ENCODE assay signal across 12 cellular contexts in genomic region chr3:55489804-55490132, GRCh38. TPM values are rescaled to one million over a fixed set of nuclear protein-coding genes. Genes with fewer than 3 reads are reported as not detected.
DNase-seq lines count a peak whose midpoint lies in the region; ATAC-seq, FAIRE-seq and TF ChIP-seq lines count a peak whose summit lies in the region.
"Had no signal": no experiment of that assay in that cellular context is flagged by ENCODE, and none has a peak within 500 bp of the region (broad histone marks: within the 10 kb centered on the region; RNA-seq: fewer than 3 reads in every experiment).

No MANE protein-coding gene starts in this region.

- H3K4me3 Mint-ChIP-seq in dendritic cell treated with granulocyte-macrophage colony-stimulating factor and Interleukin-4, amounts not matched to agents 40 ng/mL and 50 ng/mL, for 4 days: peak overlapping the region; percentile 88
- peak overlapping the region; percentile 97 for H3K4me3 Mint-ChIP-seq in mesothelial cell of epicardium

- peak overlapping the region; percentile 73 for H3K4me3 ChIP-seq in HUES64 (ENCODE audit: low read length)
- H3K4me3 ChIP-seq: K562 had no signal

- intact Hi-C loops in dendritic cell treated with granulocyte-macrophage colony-stimulating factor and Interleukin-4, amounts not matched to agents 40 ng/mL and 50 ng/mL, for 4 days (cut with micrococcal nuclease): loop anchor here (2.0 to 10.0 kb wide), 2 partner anchors 137 to 405 kb away; no protein-coding TSS in a partner anchor

- ATAC-seq in HG03571 (IDR thresholded peaks at IDR 0.05; ENCODE audit: unreplicated experiment): no peak
- no peak for ATAC-seq in HG03025 (IDR thresholded peaks at IDR 0.05; ENCODE audit: low FRiP score, unreplicated experiment)
- ATAC-seq: activated T-cell treated with anti-CD3 and anti-CD28 coated beads, Interleukin-2, amount 50 U/mL, for 72 hours; K562 had no signal

- peak overlapping the region; percentile 84 for H3K27ac Mint-ChIP-seq in dendritic cell treated with granulocyte-macrophage colony-stimulating factor and Interleukin-4, amounts not matched to agents 40 ng/mL and 50 ng/mL, for 4 days
- H3K27ac Mint-ChIP-seq in mesothelial cell of epicardium: peak overlapping the region; percentile 57
- H3K27ac Mint-ChIP-seq: activated T-cell treated with anti-CD3 and anti-CD28 coated beads, Interleukin-2, amount 50 U/mL, for 72 hours had no signal

- TF ChIP-seq POLR2A in GM12892 (IDR thresholded peaks at IDR 0.05; ENCODE audit: low read depth, low read length): no peak

- H3K27me3 Mint-ChIP-seq in dendritic cell treated with granulocyte-macrophage colony-stimulating factor and Interleukin-4, amounts not matched to agents 40 ng/mL and 50 ng/mL, for 4 days: peaks cover 51% of the 10 kb centered on the region
- H3K27me3 Mint-ChIP-seq in mesothelial cell of epicardium (ENCODE audit: low read depth): peaks cover 37% of the 10 kb centered on the region

- no peaks in the 10 kb centered on the region for H3K9me3 Mint-ChIP-seq in dendritic cell treated with granulocyte-macrophage colony-stimulating factor and Interleukin-4, amounts not matched to agents 40 ng/mL and 50 ng/mL, for 4 days
- no peaks in the 10 kb centered on the region for H3K9me3 Mint-ChIP-seq in mesothelial cell of epicardium
- H3K9me3 Mint-ChIP-seq: activated T-cell treated with anti-CD3 and anti-CD28 coated beads, Interleukin-2, amount 50 U/mL, for 72 hours had no signal

- no peak overlapping the region for H3K9ac ChIP-seq in HUES64 (ENCODE audit: low read depth, low read length)

- no peak for FAIRE-seq in GM12892 (lab: Jason Lieb, UNC)
- FAIRE-seq: K562 had no signal

- peaks cover 39% of the 10 kb centered on the region for H3K36me3 Mint-ChIP-seq in dendritic cell treated with granulocyte-macrophage colony-stimulating factor and Interleukin-4, amounts not matched to agents 40 ng/mL and 50 ng/mL, for 4 days (ENCODE audit: low read depth)
- no peaks in the 10 kb centered on the region for H3K36me3 Mint-ChIP-seq in mesothelial cell of epicardium

- H3K4me1 ChIP-seq in HUES64 (ENCODE audit: insufficient read depth, low read length): peaks cover 9% of the 10 kb centered on the region

- no peak for TF ChIP-seq CTCF in mesothelial cell of epicardium (IDR thresholded peaks at IDR 0.05; ENCODE audit: unreplicated experiment)

- H3K9me3 ChIP-seq in HUES64 (ENCODE audit: insufficient read depth, low read depth, low read length): no peaks in the 10 kb centered on the region

- no peaks in the 10 kb centered on the region for H3K36me3 ChIP-seq in HUES64 (ENCODE audit: insufficient read depth, low read length)

- peaks cover 33% of the 10 kb centered on the region for H3K4me1 Mint-ChIP-seq in dendritic cell treated with granulocyte-macrophage colony-stimulating factor and Interleukin-4, amounts not matched to agents 40 ng/mL and 50 ng/mL, for 4 days (ENCODE audit: low read depth)
- peaks cover 44% of the 10 kb centered on the region for H3K4me1 Mint-ChIP-seq in mesothelial cell of epicardium

- no peak overlapping the region for H3K27ac ChIP-seq in HUES64 (ENCODE audit: low read depth, low read length)
- H3K27ac ChIP-seq: coronary artery had no signal

- peaks cover 70% of the 10 kb centered on the region for H3K27me3 ChIP-seq in HUES64 (ENCODE audit: insufficient read depth, low read length)

- DNase-seq in A172 (ENCODE audit: low spot score) (peak; percentile 35), mesothelial cell of epicardium (ENCODE audit: low spot score in 2 of 2, unreplicated experiment in 2 of 2) (no peak), GM12892 (ENCODE audit: insufficient read length) (no peak), DMS79 (lab: John Stamatoyannopoulos, UW) (no peak)
- DNase-seq: activated T-cell treated with anti-CD3 and anti-CD28 coated beads, Interleukin-2, amount 50 U/mL, for 72 hours; NCI-H82 had no signal

- WGBS in HUES64: 3% methylated on average over 17 of the region's 17 CpGs

RNA-seq across cellular contexts. Expression of gene WNT5A, which starts 2.7 kb away (rescaled TPM):
- 10.1 and 15.6 TPM in 2 replicates for total RNA-seq in A172 (2014; rRNA removed; shearing (Covaris generic))
- 6.7 TPM for polyA plus RNA-seq in HUES64 (2013, experiment 1 of 2)
- 7.5 TPM for polyA plus RNA-seq in HUES64 (2013, experiment 2 of 2)
- 59.0 to 63.8 TPM (median 61.7 TPM) in 3 replicates for total RNA-seq in mesothelial cell of epicardium
- 0.93 TPM for polyA plus RNA-seq in GM12892 (2012; ENCODE audit: missing spikeins)
- polyA plus RNA-seq: K562 had no signal
